9 cellular contexts compared by ENCODE assay signal in the genomic region with DNA sequence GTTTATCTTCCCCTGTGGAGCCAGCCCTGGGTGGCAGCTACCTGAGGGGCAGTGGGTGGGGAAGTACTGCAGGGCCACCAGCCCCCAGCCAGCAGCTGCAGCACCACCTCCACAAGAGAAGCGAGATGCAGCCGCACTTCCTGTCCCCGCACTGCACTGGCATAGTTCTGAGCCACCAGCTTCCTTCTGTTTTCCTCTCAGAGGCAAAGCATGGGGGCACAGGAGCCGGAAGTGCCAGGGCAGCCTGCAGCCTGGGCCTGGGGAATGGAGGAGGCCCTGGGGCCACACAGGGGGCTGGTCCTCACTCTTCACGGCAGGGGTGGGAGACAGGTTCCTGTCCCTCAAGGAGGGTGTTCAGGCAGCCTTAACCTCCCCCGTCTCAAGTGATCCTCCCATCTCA. TPM values are rescaled to one million over a fixed set of nuclear protein-coding genes. Genes with fewer than 3 reads are reported as not detected.
DNase-seq lines count a peak whose midpoint lies in the region; ATAC-seq, FAIRE-seq and TF ChIP-seq lines count a peak whose summit lies in the region.
"Had no signal": no experiment of that assay in that cellular context is flagged by ENCODE, and none has a peak within 500 bp of the region (broad histone marks: within the 10 kb centered on the region; RNA-seq: fewer than 3 reads in every experiment).

No MANE protein-coding gene starts in this region.

- H4K91ac ChIP-seq in H1 (replicated peaks; ENCODE audit: insufficient read length, low read length): no peak overlapping the region

- H3K9ac ChIP-seq in H1 (replicated peaks in 1 of 4; ENCODE audit: extremely low read depth in 1 of 4, low read depth in 3 of 4, low read length in 3 of 4): no peak overlapping the region

- H4K8ac ChIP-seq in H1 (ENCODE audit: extremely low read depth, insufficient read depth, low read length): no peak overlapping the region; the same call in 1 of the 2 replicates

- no peak for TF ChIP-seq RAD21 in H1 (IDR thresholded peaks at IDR 0.05 in 1 of 2, conservative IDR thresholded peaks at IDR 0.05 in 1 of 2; ENCODE audit: low read depth in 2 of 2, low read length in 2 of 2)

- H2BK20ac ChIP-seq in H1 (ENCODE audit: low read length): no peak overlapping the region

- no peak overlapping the region for H3K4me3 ChIP-seq in H1 (ENCODE audit: extremely low read depth in 1 of 4, insufficient read depth in 2 of 4, low read depth in 3 of 4, low read length in 4 of 4)

- no peak overlapping the region for H2BK12ac ChIP-seq in H1 (ENCODE audit: low read depth, low read length)

- H3K9me3 ChIP-seq in H1 (ENCODE audit: insufficient read depth in 2 of 2, low read depth in 1 of 2, low read length in 1 of 2): no peaks in the 10 kb centered on the region

- H3K56ac ChIP-seq in H1 (replicated peaks; ENCODE audit: insufficient read length, low read depth, low read length): no peak overlapping the region

- no peaks in the 10 kb centered on the region for H3K9me3 Mint-ChIP-seq in activated CD4-positive, alpha-beta T cell treated with anti-CD3 and anti-CD28 coated beads, Interleukin-2, amount 10 ng/mL, durations not matched to agents 24 days and 14 days
- no peaks in the 10 kb centered on the region for H3K9me3 Mint-ChIP-seq in stimulated activated effector memory CD8-positive, alpha-beta T cell treated with anti-CD3 and anti-CD28 coated beads, Interleukin-12 subunit alpha, Interleukin-12 subunit beta, amount 100 ng/mL, for 72 hours

- no peak for TF ChIP-seq CTCF in H1 (IDR thresholded peaks at IDR 0.05; ENCODE audit: control extremely low read depth in 1 of 3, insufficient read depth in 1 of 3, low read depth in 1 of 3, low read length in 3 of 3)

- H3K23me2 ChIP-seq in H1 (ENCODE audit: low read depth, low read length): no peaks in the 10 kb centered on the region

- 93% methylated on average over 6 of the region's 6 CpGs; no CpG with 5 or more reads in 1 of the 2 experiments for WGBS in H1 (ENCODE audit: extremely low coverage in 1 of 2, insufficient coverage in 1 of 2, insufficient read length in 1 of 2, insufficient replicate concordance in 2 of 2, low coverage in 1 of 2, low lambda C conversion rate in 2 of 2, missing lambda C conversion rate in 1 of 2), 2 experiments

- no peak overlapping the region for H3K27ac ChIP-seq in H1 (ENCODE audit: low read depth, low read length)

- no peak overlapping the region for H3K23ac ChIP-seq in H1 (ENCODE audit: insufficient read length)

- H3K36me3 ChIP-seq in H1 (ENCODE audit: control insufficient read depth in 2 of 4, insufficient read depth in 4 of 4, low read length in 3 of 4): peaks cover 0 to 6% (median 2%) of the 10 kb centered on the region in 4 experiments; a peak in 3 of 8 replicates

- H2BK15ac ChIP-seq in H1 (ENCODE audit: low read length): no peak overlapping the region

- no peaks in the 10 kb centered on the region for H3K79me2 ChIP-seq in H1 (ENCODE audit: control insufficient read depth in 1 of 2, insufficient read depth in 2 of 2, low read length in 2 of 2)

- H2AFZ ChIP-seq in H1 (ENCODE audit: low read length): no peak overlapping the region

- no peaks in the 10 kb centered on the region for H3K27me3 ChIP-seq in H1 (replicated peaks in 1 of 4; ENCODE audit: control insufficient read depth in 3 of 4, extremely low read depth in 1 of 4, insufficient read depth in 3 of 4, low read length in 3 of 4)

- peaks cover 0 to 2% of the 10 kb centered on the region in 2 experiments for H4K20me1 ChIP-seq in H1 (replicated peaks in 1 of 2; ENCODE audit: control insufficient read depth in 1 of 2, insufficient read depth in 2 of 2, low read length in 2 of 2)

- POLR2A ChIA-PET in H1 (lab: Charles Lee; ENCODE audit: partially characterized antibody): interaction anchor here (0.6 to 2.1 kb wide), 8 partner anchors 9 to 122 kb away, joined by 3 to 8 read pairs (median 4); a partner anchor contains a TSS

- H3K4me1 Mint-ChIP-seq in activated CD4-positive, alpha-beta T cell treated with anti-CD3 and anti-CD28 coated beads, Interleukin-2, amount 10 ng/mL, durations not matched to agents 24 days and 14 days: peaks cover 26% of the 10 kb centered on the region
- peaks cover 76% of the 10 kb centered on the region for H3K4me1 Mint-ChIP-seq in stimulated activated effector memory CD8-positive, alpha-beta T cell treated with anti-CD3 and anti-CD28 coated beads, Interleukin-12 subunit alpha, Interleukin-12 subunit beta, amount 100 ng/mL, for 72 hours

- no peak overlapping the region for H2AK5ac ChIP-seq in H1 (ENCODE audit: low read depth, low read length)

- peak overlapping the region; percentile 44 for H3K4me3 Mint-ChIP-seq in activated CD4-positive, alpha-beta T cell treated with anti-CD3 and anti-CD28 coated beads, Interleukin-2, amount 10 ng/mL, durations not matched to agents 24 days and 14 days
- peak overlapping the region; percentile 61 for H3K4me3 Mint-ChIP-seq in stimulated activated effector memory CD8-positive, alpha-beta T cell treated with anti-CD3 and anti-CD28 coated beads, Interleukin-12 subunit alpha, Interleukin-12 subunit beta, amount 100 ng/mL, for 72 hours

- H2BK120ac ChIP-seq in H1 (replicated peaks; ENCODE audit: low read depth, low read length): no peak overlapping the region

- H3K27ac Mint-ChIP-seq in activated CD4-positive, alpha-beta T cell treated with anti-CD3 and anti-CD28 coated beads, Interleukin-2, amount 10 ng/mL, durations not matched to agents 24 days and 14 days: peak overlapping the region; percentile 88
- peak overlapping the region; percentile 98 for H3K27ac Mint-ChIP-seq in stimulated activated effector memory CD8-positive, alpha-beta T cell treated with anti-CD3 and anti-CD28 coated beads, Interleukin-12 subunit alpha, Interleukin-12 subunit beta, amount 100 ng/mL, for 72 hours

- 0 out of 2 replicates have a peak, but pooled peaks cover 2% of the 10 kb centered on the region for H3K79me1 ChIP-seq in H1 (ENCODE audit: low read depth, low read length)

- no peak for TF ChIP-seq EP300 in H1 (IDR thresholded peaks at IDR 0.05; ENCODE audit: borderline replicate concordance in 1 of 2, low read depth in 2 of 2, low read length in 2 of 2)

- no peak overlapping the region for H3K4me2 ChIP-seq in H1 (ENCODE audit: insufficient read depth in 1 of 2, low read depth in 2 of 2, low read length in 2 of 2)

- no peak overlapping the region for H3K18ac ChIP-seq in H1 (ENCODE audit: extremely low read depth, low read length)

- H3K14ac ChIP-seq in H1 (ENCODE audit: insufficient read length): no peak overlapping the region

- H3K27me3 Mint-ChIP-seq in activated CD4-positive, alpha-beta T cell treated with anti-CD3 and anti-CD28 coated beads, Interleukin-2, amount 10 ng/mL, durations not matched to agents 24 days and 14 days: no peaks in the 10 kb centered on the region

- peaks cover 9% of the 10 kb centered on the region for H3K36me3 Mint-ChIP-seq in activated CD4-positive, alpha-beta T cell treated with anti-CD3 and anti-CD28 coated beads, Interleukin-2, amount 10 ng/mL, durations not matched to agents 24 days and 14 days (ENCODE audit: low read depth)
- H3K36me3 Mint-ChIP-seq in stimulated activated effector memory CD8-positive, alpha-beta T cell treated with anti-CD3 and anti-CD28 coated beads, Interleukin-12 subunit alpha, Interleukin-12 subunit beta, amount 100 ng/mL, for 72 hours: peaks cover 70% of the 10 kb centered on the region

- no peak for FAIRE-seq in H1 (lab: Jason Lieb, UNC)
- no peak for FAIRE-seq in HTR-8/SVneo (lab: Jason Lieb, UNC)

- no peak overlapping the region for H2BK5ac ChIP-seq in H1 (ENCODE audit: low read depth, low read length)

- no peak overlapping the region for H3K4ac ChIP-seq in H1 (replicated peaks; ENCODE audit: insufficient read length, low read depth, low read length)

- ATAC-seq in stimulated activated effector memory CD8-positive, alpha-beta T cell treated with anti-CD3 and anti-CD28 coated beads, Interleukin-12 subunit alpha, Interleukin-12 subunit beta, amount 100 ng/mL, for 72 hours: peak; percentile 57

- CTCF ChIA-PET in H1 (lab: Charles Lee; ENCODE audit: partially characterized antibody): interaction anchor here (0.6 to 11.1 kb wide), 6 partner anchors 10 to 79 kb away, joined by 3 to 140 read pairs (median 8); a partner anchor contains a TSS

- intact Hi-C loops in activated CD4-positive, alpha-beta T cell treated with anti-CD3 and anti-CD28 coated beads, Interleukin-2, amount 10 ng/mL, durations not matched to agents 24 days and 14 days (cut with micrococcal nuclease): loop anchor here (1.0 kb wide), 1 partner anchor 9 kb away; no protein-coding TSS in a partner anchor

- DNase-seq in KG1 (lab: John Stamatoyannopoulos, UW) (peak; percentile 34), H1 (ENCODE audit: low read depth in 1 of 2, low spot score in 2 of 2) (no peak), SK-N-DZ (ENCODE audit: low spot score) (no peak), HTR-8/SVneo (ENCODE audit: insufficient read length, low spot score) (no peak), HPDE6-E6E7 (ENCODE audit: extremely low spot score) (no peak), SIG-M5 (lab: John Stamatoyannopoulos, UW) (no peak)
- DNase-seq in activated CD4-positive, alpha-beta T cell treated with anti-CD3 and anti-CD28 coated beads, Interleukin-2, amount 10 ng/mL, durations not matched to agents 24 days and 14 days: peak; percentile 82
- DNase-seq in stimulated activated effector memory CD8-positive, alpha-beta T cell treated with anti-CD3 and anti-CD28 coated beads, Interleukin-12 subunit alpha, Interleukin-12 subunit beta, amount 100 ng/mL, for 72 hours (ENCODE audit: low spot score in 2 of 2): peak in 1 of 2 donors; percentile 67

- H3K4me1 ChIP-seq in H1 (replicated peaks in 1 of 4; ENCODE audit: control insufficient read depth in 3 of 4, insufficient read depth in 4 of 4, low read length in 3 of 4): peaks cover 0 to 3% (median under 1%) of the 10 kb centered on the region in 4 experiments; a peak in 3 of 7 replicates

- H4K5ac ChIP-seq in H1 (ENCODE audit: insufficient read length, low read depth, low read length): no peak overlapping the region

- no peak for TF ChIP-seq POLR2A in H1 (IDR thresholded peaks at IDR 0.05; ENCODE audit: control extremely low read depth in 1 of 2, low read depth in 2 of 2, low read length in 2 of 2)

RNA-seq across cellular contexts. Expression of a gene that starts 11.9 kb away (rescaled TPM):
- total RNA-seq in activated CD4-positive, alpha-beta T cell treated with anti-CD3 and anti-CD28 coated beads, Interleukin-2, amount 10 ng/mL, durations not matched to agents 24 days and 14 days: 110 and 115 TPM in 2 replicates
- total RNA-seq in H1 (2021; fragmentation: NEBNext Ultra II Directional; extraction: Animal tissue kit (Norgen Biotek cat#: 25700)): 32.4 and 40.3 TPM in 2 replicates
- polyA plus RNA-seq in H1 (2011; rRNA removed): 23.9 and 34.8 TPM in 2 replicates
- polyA plus RNA-seq in H1 (2011; cell fraction: cytosol; rRNA removed): 22.8 TPM
- polyA plus RNA-seq in H1 (2011; cell fraction: nucleus; rRNA removed): 50.1 TPM
- polyA plus RNA-seq in H1 (2012, experiment 1 of 2): 57.5 to 65.6 TPM (median 60.4 TPM) in 4 replicates
- 35.9 TPM for polyA plus RNA-seq in H1 (2012, experiment 2 of 2)
- 21.9 TPM for polyA plus RNA-seq in H1 (2013, experiment 1 of 2)
- polyA plus RNA-seq in H1 (2013, experiment 2 of 2): 22.1 TPM
- polyA minus RNA-seq in H1 (2011; rRNA and poly(A)+ RNA removed): 20.1 and 23.7 TPM in 2 replicates
- 17.0 TPM for polyA minus RNA-seq in H1 (2011; cell fraction: cytosol; rRNA and poly(A)+ RNA removed)
- 19.7 TPM for polyA minus RNA-seq in H1 (2011; cell fraction: nucleus; rRNA and poly(A)+ RNA removed)
- 16.5 and 22.0 TPM in 2 replicates for polyA plus RNA-seq in SK-N-DZ (2014; cell fraction: cytosol; rRNA removed)
- 17.6 and 25.1 TPM in 2 replicates for polyA plus RNA-seq in SK-N-DZ (2014; cell fraction: nucleus; rRNA removed)

RNA-seq across cellular contexts. Expression of a gene that starts 18.9 kb away (rescaled TPM):
- total RNA-seq in activated CD4-positive, alpha-beta T cell treated with anti-CD3 and anti-CD28 coated beads, Interleukin-2, amount 10 ng/mL, durations not matched to agents 24 days and 14 days: 75.8 and 77.2 TPM in 2 replicates
- 46.5 and 49.3 TPM in 2 replicates for total RNA-seq in H1 (2021; fragmentation: NEBNext Ultra II Directional; extraction: Animal tissue kit (Norgen Biotek cat#: 25700))
- 57.2 and 81.0 TPM in 2 replicates for polyA plus RNA-seq in H1 (2011; rRNA removed)
- polyA plus RNA-seq in H1 (2011; cell fraction: cytosol; rRNA removed): 58.2 TPM
- 170 TPM for polyA plus RNA-seq in H1 (2011; cell fraction: nucleus; rRNA removed)
- polyA plus RNA-seq in H1 (2012, experiment 1 of 2): 43.4 to 56.3 TPM (median 52.3 TPM) in 4 replicates
- 38.5 TPM for polyA plus RNA-seq in H1 (2012, experiment 2 of 2)
- 31.2 TPM for polyA plus RNA-seq in H1 (2013, experiment 1 of 2)
- polyA plus RNA-seq in H1 (2013, experiment 2 of 2): 28.6 TPM
- polyA minus RNA-seq in H1 (2011; rRNA and poly(A)+ RNA removed): 25.7 and 39.1 TPM in 2 replicates
- polyA minus RNA-seq in H1 (2011; cell fraction: cytosol; rRNA and poly(A)+ RNA removed): 36.0 TPM
- polyA minus RNA-seq in H1 (2011; cell fraction: nucleus; rRNA and poly(A)+ RNA removed): 64.4 TPM
- 57.2 and 63.0 TPM in 2 replicates for polyA plus RNA-seq in SK-N-DZ (2014; cell fraction: cytosol; rRNA removed)
- polyA plus RNA-seq in SK-N-DZ (2014; cell fraction: nucleus; rRNA removed): 150 and 184 TPM in 2 replicates

RNA-seq across cellular contexts. Expression of a gene that starts 31.0 kb away (rescaled TPM):
- 49.3 and 51.2 TPM in 2 replicates for total RNA-seq in activated CD4-positive, alpha-beta T cell treated with anti-CD3 and anti-CD28 coated beads, Interleukin-2, amount 10 ng/mL, durations not matched to agents 24 days and 14 days
- total RNA-seq in H1 (2021; fragmentation: NEBNext Ultra II Directional; extraction: Animal tissue kit (Norgen Biotek cat#: 25700)): 35.7 and 36.6 TPM in 2 replicates
- 67.7 and 74.8 TPM in 2 replicates for polyA plus RNA-seq in H1 (2011; rRNA removed)
- polyA plus RNA-seq in H1 (2011; cell fraction: cytosol; rRNA removed): 47.4 TPM
- polyA plus RNA-seq in H1 (2011; cell fraction: nucleus; rRNA removed): 60.6 TPM
- 33.3 to 46.0 TPM (median 43.7 TPM) in 4 replicates for polyA plus RNA-seq in H1 (2012, experiment 1 of 2)
- 66.6 TPM for polyA plus RNA-seq in H1 (2012, experiment 2 of 2)
- 33.9 TPM for polyA plus RNA-seq in H1 (2013, experiment 1 of 2)
- 31.0 TPM for polyA plus RNA-seq in H1 (2013, experiment 2 of 2)
- 31.8 and 36.4 TPM in 2 replicates for polyA minus RNA-seq in H1 (2011; rRNA and poly(A)+ RNA removed)
- polyA minus RNA-seq in H1 (2011; cell fraction: cytosol; rRNA and poly(A)+ RNA removed): 30.2 TPM
- polyA minus RNA-seq in H1 (2011; cell fraction: nucleus; rRNA and poly(A)+ RNA removed): 13.4 TPM
- 118 and 143 TPM in 2 replicates for polyA plus RNA-seq in SK-N-DZ (2014; cell fraction: cytosol; rRNA removed)
- 74.2 and 93.5 TPM in 2 replicates for polyA plus RNA-seq in SK-N-DZ (2014; cell fraction: nucleus; rRNA removed)

RNA-seq across cellular contexts. Expression of a gene that starts 47.7 kb away (rescaled TPM):
- not detected in 2 replicates for total RNA-seq in activated CD4-positive, alpha-beta T cell treated with anti-CD3 and anti-CD28 coated beads, Interleukin-2, amount 10 ng/mL, durations not matched to agents 24 days and 14 days
- total RNA-seq in H1 (2021; fragmentation: NEBNext Ultra II Directional; extraction: Animal tissue kit (Norgen Biotek cat#: 25700)): not detected in 2 replicates
- not detected in 2 replicates for polyA plus RNA-seq in H1 (2011; rRNA removed)
- polyA plus RNA-seq in H1 (2011; cell fraction: cytosol; rRNA removed): not detected
- not detected for polyA plus RNA-seq in H1 (2011; cell fraction: nucleus; rRNA removed)
- polyA plus RNA-seq in H1 (2012, experiment 1 of 2): not detected in 4 replicates
- polyA plus RNA-seq in H1 (2012, experiment 2 of 2): not detected
- polyA plus RNA-seq in H1 (2013, experiment 1 of 2): not detected
- polyA plus RNA-seq in H1 (2013, experiment 2 of 2): not detected
- polyA minus RNA-seq in H1 (2011; rRNA and poly(A)+ RNA removed): not detected in 2 replicates
- polyA minus RNA-seq in H1 (2011; cell fraction: cytosol; rRNA and poly(A)+ RNA removed): not detected
- polyA minus RNA-seq in H1 (2011; cell fraction: nucleus; rRNA and poly(A)+ RNA removed): not detected
- not detected in 2 replicates for polyA plus RNA-seq in SK-N-DZ (2014; cell fraction: cytosol; rRNA removed)
- polyA plus RNA-seq in SK-N-DZ (2014; cell fraction: nucleus; rRNA removed): not detected in 2 replicates
- total RNA-seq: pulmonary artery endothelial cell had no signal

RNA-seq across cellular contexts. Expression of a gene that starts 47.9 kb away (rescaled TPM):
- total RNA-seq in activated CD4-positive, alpha-beta T cell treated with anti-CD3 and anti-CD28 coated beads, Interleukin-2, amount 10 ng/mL, durations not matched to agents 24 days and 14 days: 361 and 362 TPM in 2 replicates
- total RNA-seq in H1 (2021; fragmentation: NEBNext Ultra II Directional; extraction: Animal tissue kit (Norgen Biotek cat#: 25700)): 12.0 and 14.9 TPM in 2 replicates
- 92.4 and 101 TPM in 2 replicates for polyA plus RNA-seq in H1 (2011; rRNA removed)
- polyA plus RNA-seq in H1 (2011; cell fraction: cytosol; rRNA removed): 77.6 TPM
- 64.0 TPM for polyA plus RNA-seq in H1 (2011; cell fraction: nucleus; rRNA removed)
- polyA plus RNA-seq in H1 (2012, experiment 1 of 2): 11.2 to 50.4 TPM (median 33.3 TPM) in 4 replicates
- 38.4 TPM for polyA plus RNA-seq in H1 (2012, experiment 2 of 2)
- 39.2 TPM for polyA plus RNA-seq in H1 (2013, experiment 1 of 2)
- 36.3 TPM for polyA plus RNA-seq in H1 (2013, experiment 2 of 2)
- 15.3 and 15.5 TPM in 2 replicates for polyA minus RNA-seq in H1 (2011; rRNA and poly(A)+ RNA removed)
- polyA minus RNA-seq in H1 (2011; cell fraction: cytosol; rRNA and poly(A)+ RNA removed): 13.3 TPM
- polyA minus RNA-seq in H1 (2011; cell fraction: nucleus; rRNA and poly(A)+ RNA removed): 14.5 TPM
- polyA plus RNA-seq in SK-N-DZ (2014; cell fraction: cytosol; rRNA removed): 267 and 474 TPM in 2 replicates
- 133 and 199 TPM in 2 replicates for polyA plus RNA-seq in SK-N-DZ (2014; cell fraction: nucleus; rRNA removed)

Comparison
In these comparisons a context has a peak if more than half of its experiments do, and no peak if none do; other contexts are left out.
1. DNase-seq: peak in KG1 (single experiment) and activated CD4-positive, alpha-beta T cell treated with anti-CD3 and anti-CD28 coated beads, Interleukin-2, amount 10 ng/mL, durations not matched to agents 24 days and 14 days (single experiment); none in H1 (0 of 2), SK-N-DZ (single experiment), HTR-8/SVneo (single experiment), HPDE6-E6E7 (single experiment) and SIG-M5 (single experiment).